ENCODE assay signal across 1 cellular context in genomic region chr9:136147038-136147889, GRCh38.
TF ChIP-seq lines count a peak whose summit lies in the region.

No MANE protein-coding gene starts in this region.

TF ChIP-seq in HepG2, 621 proteins besides CTCF, POLR2A, EP300 and RAD21 (continued from another document):
- peak; percentile 46; the same call in 1 of the 2 replicates for TF ChIP-seq ZNF687 (CRISPR knock-in tag; IDR thresholded peaks at IDR 0.05)
- TF ChIP-seq HNF4A (CRISPR knock-in tag; IDR thresholded peaks at IDR 0.05), result peak; percentile 53
- 0 out of 2 replicates have a peak, but pooled peaks have one; percentile 23 for TF ChIP-seq MLX (CRISPR knock-in tag; IDR thresholded peaks at IDR 0.05)
- peak; percentile 37 for TF ChIP-seq SALL1 (CRISPR knock-in tag; IDR thresholded peaks at IDR 0.05)
- peak; percentile 27; the same call in 1 of the 2 replicates for TF ChIP-seq ZBTB7A (CRISPR knock-in tag; IDR thresholded peaks at IDR 0.05)
- TF ChIP-seq ZNF605 (CRISPR knock-in tag; IDR thresholded peaks at IDR 0.05), result 0 out of 2 replicates have a peak, but pooled peaks have one; percentile 26
- no peak for TF ChIP-seq ZSCAN21 (CRISPR knock-in tag; IDR thresholded peaks at IDR 0.05; ENCODE audit: borderline replicate concordance)
- TF ChIP-seq, protein P1, sequence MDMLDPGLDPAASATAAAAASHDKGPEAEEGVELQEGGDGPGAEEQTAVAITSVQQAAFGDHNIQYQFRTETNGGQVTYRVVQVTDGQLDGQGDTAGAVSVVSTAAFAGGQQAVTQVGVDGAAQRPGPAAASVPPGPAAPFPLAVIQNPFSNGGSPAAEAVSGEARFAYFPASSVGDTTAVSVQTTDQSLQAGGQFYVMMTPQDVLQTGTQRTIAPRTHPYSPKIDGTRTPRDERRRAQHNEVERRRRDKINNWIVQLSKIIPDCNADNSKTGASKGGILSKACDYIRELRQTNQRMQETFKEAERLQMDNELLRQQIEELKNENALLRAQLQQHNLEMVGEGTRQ (IDR thresholded peaks at IDR 0.05; ENCODE audit: low read depth, low read length), result no peak; the same call in 1 of the 2 replicates
- TF ChIP-seq, protein P1 (CRISPR knock-in tag; IDR thresholded peaks at IDR 0.05; ENCODE audit: borderline replicate concordance), result 0 out of 2 replicates have a peak, but pooled peaks have one; percentile 26
- TF ChIP-seq, protein P2, sequence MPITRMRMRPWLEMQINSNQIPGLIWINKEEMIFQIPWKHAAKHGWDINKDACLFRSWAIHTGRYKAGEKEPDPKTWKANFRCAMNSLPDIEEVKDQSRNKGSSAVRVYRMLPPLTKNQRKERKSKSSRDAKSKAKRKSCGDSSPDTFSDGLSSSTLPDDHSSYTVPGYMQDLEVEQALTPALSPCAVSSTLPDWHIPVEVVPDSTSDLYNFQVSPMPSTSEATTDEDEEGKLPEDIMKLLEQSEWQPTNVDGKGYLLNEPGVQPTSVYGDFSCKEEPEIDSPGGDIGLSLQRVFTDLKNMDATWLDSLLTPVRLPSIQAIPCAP (CRISPR knock-in tag; IDR thresholded peaks at IDR 0.05; ENCODE audit: low read depth), result no peak
- TF ChIP-seq NFIB (CRISPR knock-in tag; IDR thresholded peaks at IDR 0.05; ENCODE audit: borderline replicate concordance), result 0 out of 2 replicates have a peak, but pooled peaks have one; percentile 72
- no peak for TF ChIP-seq CREBL2 (CRISPR knock-in tag; IDR thresholded peaks at IDR 0.05; ENCODE audit: borderline replicate concordance)
- TF ChIP-seq THRA (CRISPR knock-in tag; IDR thresholded peaks at IDR 0.05; ENCODE audit: borderline replicate concordance), result no peak
- 0 out of 2 replicates have a peak, but pooled peaks have one; percentile 61 for TF ChIP-seq CENPT (CRISPR knock-in tag; IDR thresholded peaks at IDR 0.05; ENCODE audit: low read depth)
- no peak for TF ChIP-seq AGO1 (IDR thresholded peaks at IDR 0.05; ENCODE audit: low read depth, low read length, poor library complexity, severe bottlenecking)
- TF ChIP-seq TBX3 (IDR thresholded peaks at IDR 0.05; ENCODE audit: borderline replicate concordance), result no peak
- peak; percentile 91 for TF ChIP-seq RNF2 (conservative IDR thresholded peaks at IDR 0.05; ENCODE audit: low read depth)
- TF ChIP-seq ZNF790 (CRISPR knock-in tag; IDR thresholded peaks at IDR 0.05; ENCODE audit: borderline replicate concordance), result no peak
- no peak for TF ChIP-seq HOXA7 (CRISPR knock-in tag; IDR thresholded peaks at IDR 0.05)
- peak; percentile 66 for TF ChIP-seq MAX (IDR thresholded peaks at IDR 0.05)
- TF ChIP-seq, protein P3, sequence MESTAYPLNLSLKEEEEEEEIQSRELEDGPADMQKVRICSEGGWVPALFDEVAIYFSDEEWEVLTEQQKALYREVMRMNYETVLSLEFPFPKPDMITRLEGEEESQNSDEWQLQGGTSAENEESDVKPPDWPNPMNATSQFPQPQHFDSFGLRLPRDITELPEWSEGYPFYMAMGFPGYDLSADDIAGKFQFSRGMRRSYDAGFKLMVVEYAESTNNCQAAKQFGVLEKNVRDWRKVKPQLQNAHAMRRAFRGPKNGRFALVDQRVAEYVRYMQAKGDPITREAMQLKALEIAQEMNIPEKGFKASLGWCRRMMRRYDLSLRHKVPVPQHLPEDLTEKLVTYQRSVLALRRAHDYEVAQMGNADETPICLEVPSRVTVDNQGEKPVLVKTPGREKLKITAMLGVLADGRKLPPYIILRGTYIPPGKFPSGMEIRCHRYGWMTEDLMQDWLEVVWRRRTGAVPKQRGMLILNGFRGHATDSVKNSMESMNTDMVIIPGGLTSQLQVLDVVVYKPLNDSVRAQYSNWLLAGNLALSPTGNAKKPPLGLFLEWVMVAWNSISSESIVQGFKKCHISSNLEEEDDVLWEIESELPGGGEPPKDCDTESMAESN (CRISPR knock-in tag; conservative IDR thresholded peaks at IDR 0.05), result no peak
- no peak for TF ChIP-seq YEATS4 (CRISPR knock-in tag; IDR thresholded peaks at IDR 0.05; ENCODE audit: borderline replicate concordance)
TF ChIP-seq in HepG2: peak in this region for 12.
